In the genomic region with DNA sequence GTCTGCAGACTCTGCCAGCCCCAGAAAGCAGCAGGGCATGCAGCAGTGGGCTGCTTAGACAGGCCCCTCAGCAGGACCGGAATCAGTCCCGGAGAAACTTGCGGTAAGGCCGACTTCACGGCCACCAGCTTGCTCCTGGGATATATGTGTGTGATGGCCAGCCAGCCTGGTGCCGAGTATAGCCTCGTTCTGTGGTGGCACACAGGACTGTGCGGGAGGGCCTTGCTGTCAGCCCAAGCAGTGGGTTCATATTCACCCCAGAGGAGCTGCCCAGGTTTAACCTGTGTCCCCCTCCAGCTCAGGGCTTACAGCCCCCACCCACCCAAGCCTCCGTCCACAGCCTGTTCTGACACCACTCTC, we compare ENCODE assay signal across 18 cellular contexts.
A peak's percentile ranks its signal among the peaks of the same experiment; 100 is the strongest.
DNase-seq lines count a peak whose midpoint lies in the region; ATAC-seq and TF ChIP-seq lines count a peak whose summit lies in the region.
"Had no signal": no experiment of that assay in that cellular context is flagged by ENCODE, and none has a peak within 500 bp of the region (broad histone marks: within the 10 kb centered on the region; RNA-seq: fewer than 3 reads in every experiment).

No MANE protein-coding gene starts in this region.

- no TSS peak for BruUV-seq in Calu3 (replicated peaks; lab: Mats Ljungman, UMichigan)

- H3K4me1 Mint-ChIP-seq in Calu3 (ENCODE audit: low read depth, unreplicated experiment) (peaks cover 13% of the 10 kb centered on the region), WTC11 (0 out of 2 replicates have a peak, but pooled peaks cover 3% of the 10 kb centered on the region)

- H3K4me3 ChIP-seq in right atrium auricular region (no peak overlapping the region), skin epidermis (no peak overlapping the region)
- H3K4me3 ChIP-seq: colonic mucosa, testis had no signal

- H3K27me3 ChIP-seq in right atrium auricular region (no peaks in the 10 kb centered on the region), foreskin keratinocyte (no peaks in the 10 kb centered on the region)
- H3K27me3 ChIP-seq: colonic mucosa, testis had no signal

- H3K27me3 Mint-ChIP-seq in Calu3 (ENCODE audit: unreplicated experiment): no peaks in the 10 kb centered on the region
- H3K27me3 Mint-ChIP-seq in WTC11 (ENCODE audit: low read depth): no peaks in the 10 kb centered on the region

- DNase-seq in Calu3 (no peak), WTC11 (ENCODE audit: low spot score) (no peak), right atrium auricular region (ENCODE audit: low spot score) (no peak), foreskin keratinocyte (no peak)
- DNase-seq: activated naive CD4-positive, alpha-beta T cell; activated T-cell treated with anti-CD3 and anti-CD28 coated beads for 4 hours; colonic mucosa; GDM1; NCI-H1105; NCI-H774; occipital lobe; stimulated activated CD8-positive, alpha-beta memory T cell treated with anti-CD3 and anti-CD28 coated beads, Interleukin-4, amount 100 ng/mL, for 48 hours had no signal

- ATAC-seq in WTC11: no peak
- no peak for ATAC-seq in GM21529 (IDR thresholded peaks at IDR 0.05; ENCODE audit: unreplicated experiment)
- ATAC-seq in HG03097 (IDR thresholded peaks at IDR 0.05; ENCODE audit: low FRiP score, unreplicated experiment): no peak
- no peak for ATAC-seq in foreskin keratinocyte
- no peak for ATAC-seq in GM19035 (IDR thresholded peaks at IDR 0.05; ENCODE audit: unreplicated experiment)

- TF ChIP-seq CTCF in Calu3 (IDR thresholded peaks at IDR 0.05; ENCODE audit: unreplicated experiment) (no peak), WTC11 (IDR thresholded peaks at IDR 0.05) (no peak), right atrium auricular region (IDR thresholded peaks at IDR 0.05) (no peak), foreskin keratinocyte (conservative IDR thresholded peaks at IDR 0.05) (no peak)

- no peak overlapping the region for H3K4me3 Mint-ChIP-seq in Calu3 (ENCODE audit: low read depth, unreplicated experiment)
- H3K4me3 Mint-ChIP-seq in WTC11: no peak overlapping the region

- no peaks in the 10 kb centered on the region for H3K9me3 ChIP-seq in right atrium auricular region
- H3K9me3 ChIP-seq: colonic mucosa, testis had no signal

- CTCF ChIA-PET in Calu3 (lab: Charles Lee): no interaction called here
- CTCF ChIA-PET in WTC11 (lab: Charles Lee): interaction anchor here (1.2 to 1.5 kb wide), 2 partner anchors 29 to 218 kb away, joined by 3 to 5 read pairs; no protein-coding TSS in a partner anchor

- intact Hi-C loops in Calu3 (cut with micrococcal nuclease; ENCODE audit: unreplicated experiment): no loop called here

- POLR2A ChIA-PET in WTC11 (lab: Charles Lee): no interaction called here

- H3K9me3 Mint-ChIP-seq in Calu3 (ENCODE audit: low read depth, unreplicated experiment) (no peaks in the 10 kb centered on the region), WTC11 (no peaks in the 10 kb centered on the region)

- H3K4me1 ChIP-seq in right atrium auricular region (peaks cover 0 to 34% of the 10 kb centered on the region in 2 donors), foreskin keratinocyte (peaks cover 7% of the 10 kb centered on the region)
- H3K4me1 ChIP-seq: colonic mucosa had no signal

- peaks cover 79% of the 10 kb centered on the region for H3K36me3 ChIP-seq in right atrium auricular region

- H3K27ac ChIP-seq in right atrium auricular region (peak overlapping the region; percentile 68 to 83), skin epidermis (peak overlapping the region in 13 of 21 experiments; percentile 7 to 74 (median 59)), foreskin keratinocyte (no peak overlapping the region)
- H3K27ac ChIP-seq: C4-2B, colonic mucosa had no signal

- peak overlapping the region; percentile 86 for H3K27ac Mint-ChIP-seq in Calu3 (ENCODE audit: unreplicated experiment)
- 0 out of 2 replicates have a peak overlapping the region, but pooled peaks have one; percentile 5 for H3K27ac Mint-ChIP-seq in WTC11

- H3K36me3 Mint-ChIP-seq in Calu3 (ENCODE audit: insufficient read depth, unreplicated experiment) (peaks cover 42% of the 10 kb centered on the region), WTC11 (peaks cover 30% of the 10 kb centered on the region)

TF ChIP-seq in WTC11, 78 proteins besides CTCF, POLR2A, EP300 and RAD21:
- TF ChIP-seq, protein P1, sequence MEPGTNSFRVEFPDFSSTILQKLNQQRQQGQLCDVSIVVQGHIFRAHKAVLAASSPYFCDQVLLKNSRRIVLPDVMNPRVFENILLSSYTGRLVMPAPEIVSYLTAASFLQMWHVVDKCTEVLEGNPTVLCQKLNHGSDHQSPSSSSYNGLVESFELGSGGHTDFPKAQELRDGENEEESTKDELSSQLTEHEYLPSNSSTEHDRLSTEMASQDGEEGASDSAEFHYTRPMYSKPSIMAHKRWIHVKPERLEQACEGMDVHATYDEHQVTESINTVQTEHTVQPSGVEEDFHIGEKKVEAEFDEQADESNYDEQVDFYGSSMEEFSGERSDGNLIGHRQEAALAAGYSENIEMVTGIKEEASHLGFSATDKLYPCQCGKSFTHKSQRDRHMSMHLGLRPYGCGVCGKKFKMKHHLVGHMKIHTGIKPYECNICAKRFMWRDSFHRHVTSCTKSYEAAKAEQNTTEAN (CRISPR knock-in tag; IDR thresholded peaks at IDR 0.05): no peak
- TF ChIP-seq SMAD3 (CRISPR knock-in tag; IDR thresholded peaks at IDR 0.05; ENCODE audit: borderline replicate concordance) (no peak), ZNF317 (CRISPR knock-in tag; IDR thresholded peaks at IDR 0.05; ENCODE audit: borderline replicate concordance, low read depth) (no peak), GABPB1 (CRISPR knock-in tag; IDR thresholded peaks at IDR 0.05) (no peak)
- TF ChIP-seq, protein P2, sequence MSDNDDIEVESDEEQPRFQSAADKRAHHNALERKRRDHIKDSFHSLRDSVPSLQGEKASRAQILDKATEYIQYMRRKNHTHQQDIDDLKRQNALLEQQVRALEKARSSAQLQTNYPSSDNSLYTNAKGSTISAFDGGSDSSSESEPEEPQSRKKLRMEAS (CRISPR knock-in tag; IDR thresholded peaks at IDR 0.05): no peak
- TF ChIP-seq, protein P3, sequence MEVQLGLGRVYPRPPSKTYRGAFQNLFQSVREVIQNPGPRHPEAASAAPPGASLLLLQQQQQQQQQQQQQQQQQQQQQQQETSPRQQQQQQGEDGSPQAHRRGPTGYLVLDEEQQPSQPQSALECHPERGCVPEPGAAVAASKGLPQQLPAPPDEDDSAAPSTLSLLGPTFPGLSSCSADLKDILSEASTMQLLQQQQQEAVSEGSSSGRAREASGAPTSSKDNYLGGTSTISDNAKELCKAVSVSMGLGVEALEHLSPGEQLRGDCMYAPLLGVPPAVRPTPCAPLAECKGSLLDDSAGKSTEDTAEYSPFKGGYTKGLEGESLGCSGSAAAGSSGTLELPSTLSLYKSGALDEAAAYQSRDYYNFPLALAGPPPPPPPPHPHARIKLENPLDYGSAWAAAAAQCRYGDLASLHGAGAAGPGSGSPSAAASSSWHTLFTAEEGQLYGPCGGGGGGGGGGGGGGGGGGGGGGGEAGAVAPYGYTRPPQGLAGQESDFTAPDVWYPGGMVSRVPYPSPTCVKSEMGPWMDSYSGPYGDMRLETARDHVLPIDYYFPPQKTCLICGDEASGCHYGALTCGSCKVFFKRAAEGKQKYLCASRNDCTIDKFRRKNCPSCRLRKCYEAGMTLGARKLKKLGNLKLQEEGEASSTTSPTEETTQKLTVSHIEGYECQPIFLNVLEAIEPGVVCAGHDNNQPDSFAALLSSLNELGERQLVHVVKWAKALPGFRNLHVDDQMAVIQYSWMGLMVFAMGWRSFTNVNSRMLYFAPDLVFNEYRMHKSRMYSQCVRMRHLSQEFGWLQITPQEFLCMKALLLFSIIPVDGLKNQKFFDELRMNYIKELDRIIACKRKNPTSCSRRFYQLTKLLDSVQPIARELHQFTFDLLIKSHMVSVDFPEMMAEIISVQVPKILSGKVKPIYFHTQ (CRISPR knock-in tag; IDR thresholded peaks at IDR 0.05): no peak
- TF ChIP-seq, protein P4, sequence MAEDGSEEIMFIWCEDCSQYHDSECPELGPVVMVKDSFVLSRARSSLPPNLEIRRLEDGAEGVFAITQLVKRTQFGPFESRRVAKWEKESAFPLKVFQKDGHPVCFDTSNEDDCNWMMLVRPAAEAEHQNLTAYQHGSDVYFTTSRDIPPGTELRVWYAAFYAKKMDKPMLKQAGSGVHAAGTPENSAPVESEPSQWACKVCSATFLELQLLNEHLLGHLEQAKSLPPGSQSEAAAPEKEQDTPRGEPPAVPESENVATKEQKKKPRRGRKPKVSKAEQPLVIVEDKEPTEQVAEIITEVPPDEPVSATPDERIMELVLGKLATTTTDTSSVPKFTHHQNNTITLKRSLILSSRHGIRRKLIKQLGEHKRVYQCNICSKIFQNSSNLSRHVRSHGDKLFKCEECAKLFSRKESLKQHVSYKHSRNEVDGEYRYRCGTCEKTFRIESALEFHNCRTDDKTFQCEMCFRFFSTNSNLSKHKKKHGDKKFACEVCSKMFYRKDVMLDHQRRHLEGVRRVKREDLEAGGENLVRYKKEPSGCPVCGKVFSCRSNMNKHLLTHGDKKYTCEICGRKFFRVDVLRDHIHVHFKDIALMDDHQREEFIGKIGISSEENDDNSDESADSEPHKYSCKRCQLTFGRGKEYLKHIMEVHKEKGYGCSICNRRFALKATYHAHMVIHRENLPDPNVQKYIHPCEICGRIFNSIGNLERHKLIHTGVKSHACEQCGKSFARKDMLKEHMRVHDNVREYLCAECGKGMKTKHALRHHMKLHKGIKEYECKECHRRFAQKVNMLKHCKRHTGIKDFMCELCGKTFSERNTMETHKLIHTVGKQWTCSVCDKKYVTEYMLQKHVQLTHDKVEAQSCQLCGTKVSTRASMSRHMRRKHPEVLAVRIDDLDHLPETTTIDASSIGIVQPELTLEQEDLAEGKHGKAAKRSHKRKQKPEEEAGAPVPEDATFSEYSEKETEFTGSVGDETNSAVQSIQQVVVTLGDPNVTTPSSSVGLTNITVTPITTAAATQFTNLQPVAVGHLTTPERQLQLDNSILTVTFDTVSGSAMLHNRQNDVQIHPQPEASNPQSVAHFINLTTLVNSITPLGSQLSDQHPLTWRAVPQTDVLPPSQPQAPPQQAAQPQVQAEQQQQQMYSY (CRISPR knock-in tag; IDR thresholded peaks at IDR 0.05): no peak
